ENCODE assay signal across 19 cellular contexts in the genomic region with DNA sequence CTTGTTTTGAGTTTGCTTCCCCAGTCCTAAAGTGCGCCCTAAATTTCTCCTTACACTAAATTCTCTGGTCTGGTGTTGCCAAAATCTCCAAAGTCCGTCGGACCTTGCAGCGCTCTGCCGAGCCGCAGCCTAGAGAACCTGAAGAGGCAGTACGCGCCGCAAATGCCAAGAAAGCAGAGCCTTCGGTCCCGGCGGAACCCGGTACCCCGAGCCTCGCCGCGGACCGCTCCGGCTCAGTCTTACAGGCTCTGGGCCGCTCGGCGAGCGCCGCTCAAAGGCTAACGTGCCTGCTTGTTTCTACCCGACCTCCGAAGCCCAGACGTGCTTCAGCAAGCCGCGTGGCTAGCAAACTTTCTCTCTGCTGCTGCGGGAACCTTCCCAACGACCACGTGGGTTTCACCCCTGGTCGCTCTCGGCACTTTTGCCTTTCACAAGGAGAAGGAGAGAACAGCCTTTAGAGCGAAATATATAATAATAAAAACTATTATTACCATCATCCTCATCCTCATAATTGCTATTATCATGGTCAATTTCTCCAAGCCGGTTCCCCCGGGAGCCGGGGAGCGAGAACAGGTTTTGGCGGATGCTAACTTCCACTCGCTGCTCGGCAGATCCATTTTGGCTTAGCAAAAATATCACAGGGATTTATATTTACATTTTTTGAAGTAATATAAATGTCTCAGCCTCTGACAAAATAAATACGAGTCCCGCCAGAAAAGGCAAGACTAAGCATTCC. TPM values are rescaled to one million over a fixed set of nuclear protein-coding genes. Genes with fewer than 3 reads are reported as not detected.
DNase-seq lines count a peak whose midpoint lies in the region; ATAC-seq, FAIRE-seq and TF ChIP-seq lines count a peak whose summit lies in the region.
"Had no signal": no experiment of that assay in that cellular context is flagged by ENCODE, and none has a peak within 500 bp of the region (broad histone marks: within the 10 kb centered on the region; RNA-seq: fewer than 3 reads in every experiment).

No MANE protein-coding gene starts in this region.

- TF ChIP-seq CTCF in HL-60 (IDR thresholded peaks at IDR 0.05; ENCODE audit: insufficient read depth, low read length) = no peak
- no peak for TF ChIP-seq CTCF in endothelial cell (IDR thresholded peaks at IDR 0.05; ENCODE audit: unreplicated experiment)
- TF ChIP-seq CTCF in nephron progenitor cell (IDR thresholded peaks at IDR 0.05) = no peak

- H3K27ac Mint-ChIP-seq in endothelial cell (ENCODE audit: unreplicated experiment) (no peak overlapping the region), nephron progenitor cell (no peak overlapping the region)
- H3K27ac Mint-ChIP-seq in stimulated activated memory B cell treated with anti-CD40 and anti-IgM and Interleukin-4, amounts not matched to agents 10 μg/mL and 1 μg/mL and 100 μg/mL, for 72 hours = no peak overlapping the region
- H3K27ac Mint-ChIP-seq: activated CD4-positive, alpha-beta memory T cell treated with anti-CD3 and anti-CD28 coated beads, Interleukin-2, amount 10 ng/mL, durations not matched to agents 7 days and 5 days; CD4-positive, alpha-beta T cell; T-helper 1 cell treated with Interleukin-12 subunit alpha and Interleukin-12 subunit beta and Interleukin-4 antibody, amounts not matched to agents 30 μg/mL and 1 μg/mL, for 36 hours had no signal

- H3K4me3 Mint-ChIP-seq in endothelial cell (ENCODE audit: unreplicated experiment) (peak overlapping the region; percentile 79), nephron progenitor cell (peak overlapping the region; percentile 81)
- H3K4me3 Mint-ChIP-seq in stimulated activated memory B cell treated with anti-CD40 and anti-IgM and Interleukin-4, amounts not matched to agents 10 μg/mL and 1 μg/mL and 100 μg/mL, for 72 hours = no peak overlapping the region
- H3K4me3 Mint-ChIP-seq: activated CD4-positive, alpha-beta memory T cell treated with anti-CD3 and anti-CD28 coated beads, Interleukin-2, amount 10 ng/mL, durations not matched to agents 7 days and 5 days; CD4-positive, alpha-beta T cell; T-helper 1 cell treated with Interleukin-12 subunit alpha and Interleukin-12 subunit beta and Interleukin-4 antibody, amounts not matched to agents 30 μg/mL and 1 μg/mL, for 36 hours had no signal

- H3K36me3 Mint-ChIP-seq in endothelial cell (ENCODE audit: low read depth, unreplicated experiment) (no peaks in the 10 kb centered on the region), nephron progenitor cell (ENCODE audit: low read depth) (no peaks in the 10 kb centered on the region)
- H3K36me3 Mint-ChIP-seq in stimulated activated memory B cell treated with anti-CD40 and anti-IgM and Interleukin-4, amounts not matched to agents 10 μg/mL and 1 μg/mL and 100 μg/mL, for 72 hours = no peaks in the 10 kb centered on the region

- H3K9me3 Mint-ChIP-seq in endothelial cell (ENCODE audit: unreplicated experiment) (no peaks in the 10 kb centered on the region), nephron progenitor cell (no peaks in the 10 kb centered on the region)
- no peaks in the 10 kb centered on the region for H3K9me3 Mint-ChIP-seq in stimulated activated memory B cell treated with anti-CD40 and anti-IgM and Interleukin-4, amounts not matched to agents 10 μg/mL and 1 μg/mL and 100 μg/mL, for 72 hours
- H3K9me3 Mint-ChIP-seq: CD4-positive, alpha-beta T cell had no signal

- no peak for ATAC-seq in stimulated activated memory B cell treated with anti-CD40 and anti-IgM and Interleukin-4, amounts not matched to agents 10 μg/mL and 1 μg/mL and 100 μg/mL, for 72 hours
- ATAC-seq: HCT116, mucosa of descending colon, psoas muscle had no signal

- FAIRE-seq in GM12891 (lab: Jason Lieb, UNC) = no peak

- TF ChIP-seq POLR2A in GM12891 (IDR thresholded peaks at IDR 0.05; ENCODE audit: low read depth, low read length) = no peak

- H3K27me3 Mint-ChIP-seq in endothelial cell (ENCODE audit: unreplicated experiment) = peaks cover 9% of the 10 kb centered on the region
- H3K27me3 Mint-ChIP-seq in nephron progenitor cell (ENCODE audit: low read depth, poor library complexity) = peaks cover 94% of the 10 kb centered on the region
- H3K27me3 Mint-ChIP-seq in stimulated activated memory B cell treated with anti-CD40 and anti-IgM and Interleukin-4, amounts not matched to agents 10 μg/mL and 1 μg/mL and 100 μg/mL, for 72 hours = peaks cover 26% of the 10 kb centered on the region

- peaks cover 39% of the 10 kb centered on the region for H3K27me3 ChIP-seq in HL-60 (ENCODE audit: insufficient read depth, poor library complexity, severe bottlenecking)
- H3K27me3 ChIP-seq: Peyer's patch had no signal

- 0 out of 2 replicates have a peak overlapping the region, but pooled peaks have one; percentile 6 for H3K4me3 ChIP-seq in HL-60 (replicated peaks; ENCODE audit: insufficient read depth, low read length)
- H3K4me3 ChIP-seq: mucosa of descending colon, Peyer's patch, psoas muscle had no signal

- DNase-seq in AG20443 (ENCODE audit: low spot score) (peak; percentile 9), HL-60 (ENCODE audit: low read depth in 1 of 2, low spot score in 1 of 2) (no peak), endothelial cell (ENCODE audit: low spot score) (peak; percentile 12), nephron progenitor cell (peak; percentile 45), NCI-H2196 treated with DMSO at 0.1 percent for 48 hours (lab: John Stamatoyannopoulos, UW; ENCODE audit: unreplicated experiment) (no peak), amniotic stem cell (lab: John Stamatoyannopoulos, UW) (no peak), GM12891 (ENCODE audit: insufficient read length, low spot score) (no peak)
- DNase-seq: activated CD4-positive, alpha-beta memory T cell treated with anti-CD3 and anti-CD28 coated beads, Interleukin-2, amount 10 ng/mL, durations not matched to agents 7 days and 5 days; CD4-positive, alpha-beta T cell; central memory CD4-positive, alpha-beta T cell; esophagus squamous epithelium; GF-D8; mucosa of descending colon; Peyer's patch; psoas muscle; stimulated activated CD4-positive, alpha-beta T cell treated with anti-CD3 and anti-CD28 coated beads, Interleukin-2, amount 100 ng/mL, for 48 hours had no signal

- H3K4me1 Mint-ChIP-seq in endothelial cell (ENCODE audit: unreplicated experiment) (peaks cover 4% of the 10 kb centered on the region), nephron progenitor cell (peaks cover 39% of the 10 kb centered on the region)
- H3K4me1 Mint-ChIP-seq in stimulated activated memory B cell treated with anti-CD40 and anti-IgM and Interleukin-4, amounts not matched to agents 10 μg/mL and 1 μg/mL and 100 μg/mL, for 72 hours = no peaks in the 10 kb centered on the region
- H3K4me1 Mint-ChIP-seq: activated CD4-positive, alpha-beta memory T cell treated with anti-CD3 and anti-CD28 coated beads, Interleukin-2, amount 10 ng/mL, durations not matched to agents 7 days and 5 days had no signal

- H3K27ac ChIP-seq in HL-60 (replicated peaks) = no peak overlapping the region
- H3K27ac ChIP-seq: esophagus squamous epithelium, Peyer's patch, psoas muscle had no signal

TF ChIP-seq in GM12891, 5 proteins besides CTCF, POLR2A, EP300 and RAD21:
- TF ChIP-seq POLR2AphosphoS5 (IDR thresholded peaks at IDR 0.05; ENCODE audit: low read depth, low read length) = no peak
- no peak for TF ChIP-seq SPI1 (IDR thresholded peaks at IDR 0.05; ENCODE audit: low read depth, low read length)
- TF ChIP-seq PAX5 (IDR thresholded peaks at IDR 0.05; ENCODE audit: insufficient read depth, low read length, severe bottlenecking) = no peak
- no peak for TF ChIP-seq TAF1 (IDR thresholded peaks at IDR 0.05; ENCODE audit: low read depth, low read length)
- no peak for TF ChIP-seq POU2F2 (IDR thresholded peaks at IDR 0.05; ENCODE audit: low read depth, low read length)

RNA-seq across cellular contexts. Expression of gene HTR2C, which starts 2.2 kb away (rescaled TPM):
- total RNA-seq in endothelial cell (ENCODE audit: unreplicated experiment) = 0.10 TPM
- not detected for polyA plus RNA-seq in GM12891 (2012; ENCODE audit: low read depth, missing spikeins)
- total RNA-seq: activated CD4-positive, alpha-beta memory T cell treated with anti-CD3 and anti-CD28 coated beads, Interleukin-2, amount 10 ng/mL, durations not matched to agents 7 days and 5 days; CD4-positive, alpha-beta T cell; esophagus squamous epithelium; mucosa of descending colon; Peyer's patch; psoas muscle had no signal
- polyA plus RNA-seq: psoas muscle had no signal

Comparison
In these comparisons a context has a peak if more than half of its experiments do, and no peak if none do; other contexts are left out.
1. DNase-seq: peak in AG20443 (single experiment), endothelial cell (single experiment) and nephron progenitor cell (single experiment); none in HL-60 (0 of 2), NCI-H2196 treated with DMSO at 0.1 percent for 48 hours (single experiment), amniotic stem cell (single experiment) and GM12891 (single experiment).